Comparison of ENCODE assay signal across 8 cellular contexts in the genomic region with DNA sequence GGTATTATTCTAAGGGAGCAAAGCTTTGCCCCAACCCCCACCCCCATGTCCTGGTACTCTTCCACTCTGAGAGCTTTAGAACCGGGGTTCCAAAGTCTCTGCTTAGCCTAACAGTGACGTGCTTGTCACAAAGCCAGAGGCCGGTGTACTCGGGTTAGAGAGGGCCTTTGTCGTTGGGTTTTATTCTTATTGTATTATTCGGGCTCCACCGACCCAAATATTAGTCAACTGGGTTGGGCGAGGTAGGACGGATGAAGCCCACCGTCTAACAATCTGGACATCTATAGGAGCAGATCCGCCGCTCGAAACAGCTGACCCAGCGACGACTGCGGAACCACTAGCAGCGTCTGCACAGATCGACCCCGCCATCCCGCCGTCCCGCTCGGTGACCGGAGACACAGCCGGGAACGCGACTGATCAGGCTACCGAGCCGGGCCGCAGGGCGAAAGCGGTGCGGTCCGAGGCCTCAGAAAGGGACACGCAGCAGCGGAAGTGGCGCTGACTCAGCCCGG. TPM values are rescaled to one million over a fixed set of nuclear protein-coding genes. Genes with fewer than 3 reads are reported as not detected.
DNase-seq lines count a peak whose midpoint lies in the region; ATAC-seq, FAIRE-seq and TF ChIP-seq lines count a peak whose summit lies in the region.
"Not testable (repeated sequence)": the region's sequence is repeated elsewhere in the genome, so short reads cannot be mapped to it uniquely, and the experiment has no call there.

No MANE protein-coding gene starts in this region.

- TF ChIP-seq EP300 in tibial nerve (IDR thresholded peaks at IDR 0.05): not testable (repeated sequence)

- dilution Hi-C loops in endothelial cell of umbilical vein (cut with MboI; ENCODE audit: extremely low pct_ligation_motif_present, low sequenced_read_pairs): not testable (repeated sequence)

- not testable (repeated sequence) for H4K20me1 ChIP-seq in PC-3 (ENCODE audit: low read length); endothelial cell of umbilical vein (replicated peaks; ENCODE audit: control insufficient read depth, extremely low read depth, insufficient read depth, low read length)
- peaks cover 17% of the 10 kb centered on the region for H4K20me1 ChIP-seq in osteoblast (ENCODE audit: insufficient read depth, low read length)

- 1% methylated on average over 15 of the region's 38 CpGs; no CpG with 5 or more reads in 1 of the 2 donors for WGBS in tibial nerve, 2 donors

- not testable (repeated sequence) for H3K9me1 ChIP-seq in endothelial cell of umbilical vein (replicated peaks; ENCODE audit: control insufficient read depth, extremely low read depth, insufficient read depth, low read length)

- not testable (repeated sequence) for H3K9me3 Mint-ChIP-seq in activated naive CD8-positive, alpha-beta T cell (ENCODE audit: low read depth)

- BruUV-seq in PC-3 (replicated peaks; lab: Mats Ljungman, UMichigan): TSS peak; percentile 73
- TSS peak; percentile 25 for BruUV-seq in endothelial cell of umbilical vein (replicated peaks; lab: Mats Ljungman, UMichigan)

- H3K27me3 ChIP-seq in GM06990 (replicated peaks; ENCODE audit: control insufficient read depth, insufficient read depth, low read length); PC-3 (ENCODE audit: low read length); endothelial cell of umbilical vein (ENCODE audit: control insufficient read depth in 2 of 2, insufficient read depth in 2 of 2, low read length in 2 of 2); osteoblast (ENCODE audit: insufficient read depth, low read length); tibial nerve: not testable (repeated sequence)

- H3K4me2 ChIP-seq in PC-3 (ENCODE audit: low read length) (peak overlapping the region; percentile 59; the same call in 1 of the 2 replicates), endothelial cell of umbilical vein (ENCODE audit: insufficient read depth, low read length) (peak overlapping the region; percentile 34), osteoblast (ENCODE audit: insufficient read depth, low read length) (peak overlapping the region; percentile 65)

- not testable (repeated sequence) for H3K27me3 Mint-ChIP-seq in activated naive CD8-positive, alpha-beta T cell

- H3K4me3 ChIP-seq in GM06990 (replicated peaks; ENCODE audit: low read depth, low read length) (peak overlapping the region; percentile 100), PC-3 (ENCODE audit: low read length) (peak overlapping the region; percentile 95), endothelial cell of umbilical vein (replicated peaks in 1 of 3; ENCODE audit: insufficient read depth in 1 of 3, low read depth in 1 of 3, low read length in 3 of 3) (peak overlapping the region in 2 of 3 experiments; percentile 10 to 56), kidney (ENCODE audit: low read length in 2 of 2) (peak overlapping the region; percentile 65 to 86), osteoblast (ENCODE audit: insufficient read depth, low read length) (peak overlapping the region; percentile 95), tibial nerve (peak overlapping the region; percentile 66 to 98 (median 82))

- H3K36me3 Mint-ChIP-seq in activated naive CD8-positive, alpha-beta T cell: not testable (repeated sequence)

- H3F3A ChIP-seq in PC-3 (ENCODE audit: low read length, unreplicated experiment): not testable (repeated sequence)

- H3K4me1 Mint-ChIP-seq in activated naive CD8-positive, alpha-beta T cell (ENCODE audit: low read depth): peaks cover 42% of the 10 kb centered on the region

- H3K27ac ChIP-seq in PC-3 (ENCODE audit: low read length): 0 out of 2 replicates have a peak overlapping the region, but pooled peaks have one; percentile 23
- H3K27ac ChIP-seq in endothelial cell of umbilical vein (ENCODE audit: insufficient read depth, low read depth, low read length): peak overlapping the region; percentile 49
- H3K27ac ChIP-seq in kidney (ENCODE audit: low read depth in 2 of 2, low read length in 2 of 2): peak overlapping the region; percentile 81 to 84
- peak overlapping the region; percentile 33 for H3K27ac ChIP-seq in osteoblast (ENCODE audit: low read depth, low read length)
- H3K27ac ChIP-seq in tibial nerve: peak overlapping the region; percentile 81 to 94 (median 84)

- intact Hi-C loops in PC-3 (cut with micrococcal nuclease); endothelial cell of umbilical vein (cut with micrococcal nuclease); kidney (cut with DNase I): not testable (repeated sequence)

- CTCF ChIA-PET in PC-3 (lab: Charles Lee); endothelial cell of umbilical vein (lab: Charles Lee): not testable (repeated sequence)

- not testable (repeated sequence) for H3K36me3 ChIP-seq in GM06990 (ENCODE audit: control insufficient read depth, insufficient read depth, low read length); PC-3 (ENCODE audit: low read depth, low read length); endothelial cell of umbilical vein (ENCODE audit: control insufficient read depth in 2 of 2, extremely low read depth in 1 of 2, insufficient read depth in 2 of 2, low read length in 2 of 2); kidney (ENCODE audit: control insufficient read depth in 1 of 2, insufficient read depth in 2 of 2, low read length in 2 of 2); osteoblast (ENCODE audit: insufficient read depth, low read length); tibial nerve

- not testable (repeated sequence) for H2AFZ ChIP-seq in PC-3 (ENCODE audit: low read length)
- H2AFZ ChIP-seq in endothelial cell of umbilical vein (ENCODE audit: low read depth, low read length): peak overlapping the region; percentile 55
- H2AFZ ChIP-seq in osteoblast (ENCODE audit: low read length): peak overlapping the region; percentile 77

- H3K27ac Mint-ChIP-seq in activated naive CD8-positive, alpha-beta T cell: peak overlapping the region; percentile 70

- peak; percentile 76 for FAIRE-seq in endothelial cell of umbilical vein (lab: Jason Lieb, UNC)
- FAIRE-seq in kidney (lab: Jason Lieb, UNC): not testable (repeated sequence)

- H3K4me1 ChIP-seq in PC-3 (ENCODE audit: insufficient read depth, low read length) (peaks cover 11% of the 10 kb centered on the region; the same call in 1 of the 2 replicates), endothelial cell of umbilical vein (ENCODE audit: control insufficient read depth, extremely low read depth, insufficient read depth, low read length) (peaks cover 12% of the 10 kb centered on the region), osteoblast (ENCODE audit: insufficient read depth, low read length) (peaks cover 15% of the 10 kb centered on the region), tibial nerve (peaks cover 0 to 65% (median 19%) of the 10 kb centered on the region in 4 donors)
- H3K4me1 ChIP-seq in kidney (ENCODE audit: control insufficient read depth in 1 of 2, insufficient read depth in 1 of 2, low read depth in 1 of 2, low read length in 2 of 2): not testable (repeated sequence)

- not testable (repeated sequence) for H3K9me3 ChIP-seq in PC-3 (ENCODE audit: low read length); endothelial cell of umbilical vein (replicated peaks; ENCODE audit: control insufficient read depth, insufficient read depth, low read length); kidney (ENCODE audit: control insufficient read depth in 1 of 2, low read length in 2 of 2); osteoblast (ENCODE audit: low read depth, low read length); tibial nerve

- not testable (repeated sequence) for TF ChIP-seq CTCF in GM06990 (IDR thresholded peaks at IDR 0.05; ENCODE audit: insufficient read depth, low read length, poor library complexity, severe bottlenecking); PC-3 (conservative IDR thresholded peaks at IDR 0.05; ENCODE audit: low read depth, low read length); endothelial cell of umbilical vein (IDR thresholded peaks at IDR 0.05; ENCODE audit: extremely low read depth in 1 of 2, insufficient read depth in 1 of 2, low read depth in 1 of 2, low read length in 2 of 2); kidney (IDR thresholded peaks at IDR 0.05; ENCODE audit: borderline replicate concordance, extremely low read depth, insufficient read depth); osteoblast (IDR thresholded peaks at IDR 0.05; ENCODE audit: extremely low read depth, low read depth, low read length); tibial nerve (IDR thresholded peaks at IDR 0.05)

- peak; percentile 0 for ATAC-seq in HG02759 (IDR thresholded peaks at IDR 0.05; ENCODE audit: unreplicated experiment)
- not testable (repeated sequence) for ATAC-seq in PC-3

- H3K9me2 ChIP-seq in PC-3 (replicated peaks; ENCODE audit: low read length): not testable (repeated sequence)

- H3K4me3 Mint-ChIP-seq in activated naive CD8-positive, alpha-beta T cell: peak overlapping the region; percentile 90

- H3K9ac ChIP-seq in PC-3 (ENCODE audit: low read length) (peak overlapping the region; percentile 97), endothelial cell of umbilical vein (replicated peaks; ENCODE audit: extremely low read depth, insufficient read depth, low read length) (peak overlapping the region; percentile 40), kidney (ENCODE audit: low read length in 2 of 2) (peak overlapping the region in 1 of 2 donors; percentile 58)

- TF ChIP-seq POLR2A in endothelial cell of umbilical vein (IDR thresholded peaks at IDR 0.05; ENCODE audit: low read depth, low read length); tibial nerve (IDR thresholded peaks at IDR 0.05): not testable (repeated sequence)

- H3K79me2 ChIP-seq in PC-3 (ENCODE audit: low read length): peaks cover 62% of the 10 kb centered on the region
- H3K79me2 ChIP-seq in endothelial cell of umbilical vein (ENCODE audit: control insufficient read depth, insufficient read depth, low read length): peaks cover 61% of the 10 kb centered on the region
- H3K79me2 ChIP-seq in osteoblast (ENCODE audit: insufficient read depth, low read length): peaks cover 63% of the 10 kb centered on the region

- POLR2A ChIA-PET in PC-3 (lab: Charles Lee; ENCODE audit: unreplicated experiment): not testable (repeated sequence)
- POLR2A ChIA-PET in endothelial cell of umbilical vein (lab: Charles Lee): interaction anchor here (1.0 kb wide), 1 partner anchor 15 kb away, joined by 4 read pairs; no protein-coding TSS in a partner anchor

- not testable (repeated sequence) for DNase-seq in GM06990 (ENCODE audit: extremely low read depth, insufficient read length); PC-3; endothelial cell of umbilical vein (ENCODE audit: low read depth, low spot score); kidney; osteoblast (ENCODE audit: insufficient read length, low spot score, missing footprints); tibial nerve (ENCODE audit: low spot score in 2 of 2)

RNA-seq across cellular contexts. Expression of a gene that starts 0.4 kb away (rescaled TPM):
- 122 and 158 TPM in 2 replicates for total RNA-seq in PC-3 (2014; rRNA removed)
- 95.0 and 100 TPM in 2 replicates for total RNA-seq in endothelial cell of umbilical vein
- 78.5 and 102 TPM in 2 replicates for polyA plus RNA-seq in endothelial cell of umbilical vein
- polyA plus RNA-seq in endothelial cell of umbilical vein (2011; cell fraction: cytosol; rRNA removed): 119 and 127 TPM in 2 replicates
- polyA plus RNA-seq in endothelial cell of umbilical vein (2011; cell fraction: nucleus; rRNA removed): 48.7 and 66.2 TPM in 2 replicates
- 71.3 and 117 TPM in 2 replicates for polyA plus RNA-seq in endothelial cell of umbilical vein (2012)
- polyA minus RNA-seq in endothelial cell of umbilical vein: 47.0 and 51.5 TPM in 2 replicates
- 50.7 TPM for polyA minus RNA-seq in endothelial cell of umbilical vein (2011; cell fraction: cytosol; rRNA and poly(A)+ RNA removed)
- 12.3 and 20.1 TPM in 2 replicates for polyA minus RNA-seq in endothelial cell of umbilical vein (2011; cell fraction: nucleus; rRNA and poly(A)+ RNA removed)
- total RNA-seq in kidney: 62.8 TPM
- polyA plus RNA-seq in kidney (ENCODE audit: insufficient read depth, low read depth, low replicate concordance): 71.2 TPM
- 91.6 and 104 TPM in 2 replicates for total RNA-seq in osteoblast
- 100 to 1,000 TPM in 1 of 4 donors, 10 to 100 TPM in 3; 85.0 to 135 (median 88.5) TPM for total RNA-seq in tibial nerve

RNA-seq across cellular contexts. Expression of a gene that starts 2.8 kb away (rescaled TPM):
- total RNA-seq in PC-3 (2014; rRNA removed): 19.2 and 25.5 TPM in 2 replicates
- 49.0 and 56.8 TPM in 2 replicates for total RNA-seq in endothelial cell of umbilical vein
- 12.3 and 14.9 TPM in 2 replicates for polyA plus RNA-seq in endothelial cell of umbilical vein
- polyA plus RNA-seq in endothelial cell of umbilical vein (2011; cell fraction: cytosol; rRNA removed): 14.8 and 16.0 TPM in 2 replicates
- 34.9 and 53.1 TPM in 2 replicates for polyA plus RNA-seq in endothelial cell of umbilical vein (2011; cell fraction: nucleus; rRNA removed)
- polyA plus RNA-seq in endothelial cell of umbilical vein (2012): 20.4 and 33.2 TPM in 2 replicates
- 70.1 and 87.7 TPM in 2 replicates for polyA minus RNA-seq in endothelial cell of umbilical vein
- 24.8 TPM for polyA minus RNA-seq in endothelial cell of umbilical vein (2011; cell fraction: cytosol; rRNA and poly(A)+ RNA removed)
- polyA minus RNA-seq in endothelial cell of umbilical vein (2011; cell fraction: nucleus; rRNA and poly(A)+ RNA removed): 21.5 and 31.9 TPM in 2 replicates
- 36.1 TPM for total RNA-seq in kidney
- polyA plus RNA-seq in kidney (ENCODE audit: insufficient read depth, low read depth, low replicate concordance): 9.9 TPM
- 17.7 and 25.0 TPM in 2 replicates for total RNA-seq in osteoblast
- total RNA-seq in tibial nerve: 10 to 100 TPM; 18.9 to 24.3 (median 22.6) TPM

RNA-seq across cellular contexts. Expression of a gene that starts 31.2 kb away (rescaled TPM):
- total RNA-seq in PC-3 (2014; rRNA removed): 9.2 and 9.7 TPM in 2 replicates
- total RNA-seq in endothelial cell of umbilical vein: 27.6 and 28.7 TPM in 2 replicates
- 8.4 and 10.2 TPM in 2 replicates for polyA plus RNA-seq in endothelial cell of umbilical vein
- 10.1 and 10.3 TPM in 2 replicates for polyA plus RNA-seq in endothelial cell of umbilical vein (2011; cell fraction: cytosol; rRNA removed)
- 19.2 and 21.1 TPM in 2 replicates for polyA plus RNA-seq in endothelial cell of umbilical vein (2011; cell fraction: nucleus; rRNA removed)
- 8.7 and 13.5 TPM in 2 replicates for polyA plus RNA-seq in endothelial cell of umbilical vein (2012)
- 30.8 and 35.4 TPM in 2 replicates for polyA minus RNA-seq in endothelial cell of umbilical vein
- polyA minus RNA-seq in endothelial cell of umbilical vein (2011; cell fraction: cytosol; rRNA and poly(A)+ RNA removed): 12.5 TPM
- 28.3 and 42.7 TPM in 2 replicates for polyA minus RNA-seq in endothelial cell of umbilical vein (2011; cell fraction: nucleus; rRNA and poly(A)+ RNA removed)
- total RNA-seq in kidney: 32.4 TPM
- polyA plus RNA-seq in kidney (ENCODE audit: insufficient read depth, low read depth, low replicate concordance): 3.3 TPM
- 25.0 and 29.2 TPM in 2 replicates for total RNA-seq in osteoblast
- 10 to 100 TPM; 21.0 to 25.8 (median 24.3) TPM for total RNA-seq in tibial nerve

Comparison
In these comparisons a context has a peak if more than half of its experiments do, and no peak if none do; other contexts are left out.
1. H3K4me3 ChIP-seq: peak in every context shown above with its lines; median percentile 100 in GM06990; 95 in PC-3; 95 in osteoblast; 82 in tibial nerve; 76 in kidney; 33 in endothelial cell of umbilical vein.
2. H3K27ac ChIP-seq: peak in every context shown above with its lines; median percentile 84 in tibial nerve; 82 in kidney; 49 in endothelial cell of umbilical vein; 33 in osteoblast; 23 in PC-3.